ENCODE assay signal across 8 cellular contexts in the genomic region with DNA sequence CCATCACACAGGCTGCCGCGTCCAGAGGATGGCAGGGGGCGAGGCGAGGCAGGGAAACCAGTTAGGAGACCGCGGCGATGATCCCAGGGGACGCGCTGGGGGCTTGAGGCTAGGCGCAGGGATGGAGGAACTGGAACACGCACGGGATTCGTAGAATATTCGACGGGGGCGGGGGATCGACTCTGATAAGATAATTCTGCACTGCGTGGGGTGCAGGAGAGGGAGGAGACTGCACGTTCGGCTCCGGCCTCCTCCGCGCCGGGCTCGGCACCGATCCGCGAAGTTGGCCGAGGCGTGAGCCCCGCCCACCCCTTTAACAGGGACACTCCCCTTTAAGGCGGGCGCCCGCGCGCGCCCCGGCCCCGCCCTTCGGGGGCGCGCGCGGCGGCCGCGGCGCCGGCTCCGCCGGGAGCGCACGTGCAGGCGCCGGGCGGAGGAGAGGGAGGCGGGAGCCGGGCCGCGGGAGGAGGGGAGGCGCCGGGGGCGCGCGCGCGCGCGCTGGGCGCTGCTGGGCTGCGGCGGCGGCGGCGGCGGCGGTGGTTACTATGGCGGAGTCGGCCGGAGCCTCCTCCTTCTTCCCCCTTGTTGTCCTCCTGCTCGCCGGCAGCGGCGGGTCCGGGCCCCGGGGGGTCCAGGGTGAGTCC. TPM values are rescaled to one million over a fixed set of nuclear protein-coding genes. Genes with fewer than 3 reads are reported as not detected.
DNase-seq lines count a peak whose midpoint lies in the region; ATAC-seq and TF ChIP-seq lines count a peak whose summit lies in the region.

Gene ACVR1B, plus strand, starts transcription at position 501 of the 644 bp plus-strand sequence. Its CDS starts 45 bp downstream, at position 546.

- 0% methylated on average over 11 of the region's 86 CpGs for WGBS in right lobe of liver (ENCODE audit: insufficient coverage, low coverage, low lambda C conversion rate, missing lambda C conversion rate)

- peak; percentile 63 for TF ChIP-seq POLR2A in right lobe of liver (IDR thresholded peaks at IDR 0.05)

- DNase-seq in AG09309 (ENCODE audit: low read depth) (peak; percentile 42), NCI-H774 (lab: John Stamatoyannopoulos, UW) (peak; percentile 93), dermis microvascular lymphatic vessel endothelial cell (ENCODE audit: low read depth in 2 of 2) (peak; percentile 86 to 94), right lobe of liver (peak; percentile 95 to 96 (median 95))
- peak; percentile 88 to 91 for DNase-seq in activated CD4-positive, alpha-beta T cell treated with anti-CD3 and anti-CD28 coated beads, Interleukin-2, amount 50 U/mL, for 48 hours
- peak; percentile 89 for DNase-seq in stimulated activated CD4-positive, alpha-beta T cell treated with anti-CD3 and anti-CD28 coated beads, Interleukin-4, amount 100 ng/mL, for 1 hour

- H3K27ac ChIP-seq in right lobe of liver, result peak within 1 kb of the TSS; percentile 93 to 99 (median 95)

- ATAC-seq in GM19324 (IDR thresholded peaks at IDR 0.05; ENCODE audit: low FRiP score, unreplicated experiment) (peak; percentile 79), HG03571 (IDR thresholded peaks at IDR 0.05; ENCODE audit: unreplicated experiment) (peak; percentile 88), right lobe of liver (peak; percentile 88 to 96 (median 90))

- H3K27me3 ChIP-seq in right lobe of liver, result no peaks in the 10 kb centered on the region

- no peaks in the 10 kb centered on the region for H3K9me3 ChIP-seq in right lobe of liver

- TF ChIP-seq CTCF in AG09309 (IDR thresholded peaks at IDR 0.05; ENCODE audit: control insufficient read depth, insufficient read depth, low read depth, low read length, missing control alignments) (no peak), right lobe of liver (IDR thresholded peaks at IDR 0.05) (no peak)

- peaks cover 0 to 29% (median 8%) of the 10 kb centered on the region in 4 donors for H3K4me1 ChIP-seq in right lobe of liver

- H3K36me3 ChIP-seq in right lobe of liver, result no peaks in the 10 kb centered on the region

- intact Hi-C loops in right lobe of liver (cut with DNase I), result no loop called here

- H3K4me3 ChIP-seq in AG09309 (ENCODE audit: control insufficient read depth, low read depth, low read length) (peak within 1 kb of the TSS; percentile 90), right lobe of liver (peak within 1 kb of the TSS; percentile 93 to 95 (median 94))

RNA-seq across cellular contexts. Expression of gene ACVR1B, which starts in this region (rescaled TPM):
- total RNA-seq in dermis microvascular lymphatic vessel endothelial cell (8.3 and 14.2 TPM in 2 replicates), right lobe of liver (10 to 100 TPM; 14.1 to 28.0 (median 25.0) TPM)

Comparison
In these comparisons a context has a peak if more than half of its experiments do, and no peak if none do; other contexts are left out.
1. Peak in every context shown above with its lines: DNase-seq, ATAC-seq, H3K4me3 ChIP-seq and H3K27ac ChIP-seq.
2. DNase-seq: peak in every context shown above with its lines; median percentile 95 in right lobe of liver; 93 in NCI-H774; 90 in dermis microvascular lymphatic vessel endothelial cell; 90 in activated CD4-positive, alpha-beta T cell treated with anti-CD3 and anti-CD28 coated beads, Interleukin-2, amount 50 U/mL, for 48 hours; 89 in stimulated activated CD4-positive, alpha-beta T cell treated with anti-CD3 and anti-CD28 coated beads, Interleukin-4, amount 100 ng/mL, for 1 hour; 42 in AG09309.